ENCODE assay signal across 1 cellular context in the genomic region with DNA sequence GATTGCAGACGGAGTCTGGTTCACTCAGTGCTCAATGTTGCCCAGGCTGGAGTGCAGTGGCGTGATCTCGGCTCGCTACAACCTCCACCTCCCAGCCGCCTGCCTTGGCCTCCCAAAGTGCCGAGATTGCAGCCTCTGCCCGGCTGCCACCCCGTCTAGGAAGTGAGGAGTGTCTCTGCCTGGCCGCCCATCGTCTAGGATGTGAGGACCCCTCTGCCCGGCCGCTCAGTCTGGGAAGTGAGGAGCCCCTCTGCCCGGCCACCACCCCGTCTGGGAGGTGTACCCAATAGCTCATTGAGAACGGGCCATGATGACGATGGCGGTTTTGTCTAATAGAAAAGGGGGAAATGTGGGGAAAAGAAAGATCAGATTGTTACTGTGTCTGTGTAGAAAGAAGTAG. TPM values are rescaled to one million over a fixed set of nuclear protein-coding genes. Genes with fewer than 3 reads are reported as not detected.
"Had no signal": no experiment of that assay in that cellular context is flagged by ENCODE, and none has a peak within 500 bp of the region (broad histone marks: within the 10 kb centered on the region; RNA-seq: fewer than 3 reads in every experiment).

No MANE protein-coding gene starts in this region.

RNA-seq across cellular contexts. Expression of gene CMTM1, which starts 51.8 kb away (rescaled TPM):
- total RNA-seq: body of pancreas had no signal
